13 cellular contexts compared by ENCODE assay signal in the genomic region with DNA sequence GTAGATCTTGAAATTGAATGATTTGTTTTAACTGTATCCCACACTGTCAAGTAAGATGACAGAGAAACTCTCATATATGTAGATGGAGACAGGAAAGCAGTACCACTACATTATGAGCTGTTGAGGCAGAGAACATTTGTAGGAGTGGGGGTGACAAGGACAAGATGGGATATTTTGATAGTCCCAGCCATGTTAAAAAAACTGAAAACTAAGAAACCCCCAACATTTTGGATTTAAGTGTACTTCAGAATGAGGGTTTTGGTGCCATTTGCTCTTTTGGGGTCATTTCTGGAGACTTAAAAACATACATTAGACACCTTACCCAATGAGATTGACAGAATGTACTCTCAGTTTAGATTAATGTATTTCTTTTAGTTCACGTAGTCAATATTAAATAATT.
A peak's percentile ranks its signal among the peaks of the same experiment; 100 is the strongest.
DNase-seq lines count a peak whose midpoint lies in the region; ATAC-seq, FAIRE-seq and TF ChIP-seq lines count a peak whose summit lies in the region.
"Had no signal": no experiment of that assay in that cellular context is flagged by ENCODE, and none has a peak within 500 bp of the region (broad histone marks: within the 10 kb centered on the region; RNA-seq: fewer than 3 reads in every experiment).

No MANE protein-coding gene starts in this region.

- no peak for TF ChIP-seq EP300 in A549 (IDR thresholded peaks at IDR 0.05)

- no peaks in the 10 kb centered on the region for H3K9me3 Mint-ChIP-seq in nephron

- H3K27me3 ChIP-seq in GM23248 (replicated peaks; ENCODE audit: insufficient read depth): no peaks in the 10 kb centered on the region

- H2AFZ ChIP-seq in GM23248: peak overlapping the region; percentile 85

- WGBS in A549 (ENCODE audit: missing lambda C conversion rate): 45% methylated on average over 1 of the region's 1 CpG
- WGBS in GM23248 (ENCODE audit: low coverage in 1 of 2, low lambda C conversion rate in 2 of 2, missing lambda C conversion rate in 2 of 2), 2 experiments: 92 to 93% methylated on average over 1 of the region's 1 CpG

- POLR2A ChIA-PET in A549 (lab: Yijun Ruan, JAX): no interaction called here

- H3K4me2 ChIP-seq in A549 (peak overlapping the region; percentile 89), GM23248 (ENCODE audit: unreplicated experiment) (peak overlapping the region; percentile 90)

- no peak for TF ChIP-seq CTCF in A549 (IDR thresholded peaks at IDR 0.05)
- TF ChIP-seq CTCF in nephron (IDR thresholded peaks at IDR 0.05; ENCODE audit: unreplicated experiment in 3 of 3): no peak

- H3K4me1 Mint-ChIP-seq in nephron: peaks cover 18% of the 10 kb centered on the region

- no peaks in the 10 kb centered on the region for H3K36me3 Mint-ChIP-seq in nephron (ENCODE audit: low read depth)

- H3K4me3 ChIP-seq in A549: no peak overlapping the region
- H3K4me3 ChIP-seq in GM23248: peak overlapping the region; percentile 79

- H3K4me3 Mint-ChIP-seq in nephron: peak overlapping the region; percentile 82 to 93 (median 89)

- no peaks in the 10 kb centered on the region for H3K36me3 ChIP-seq in GM23248 (ENCODE audit: low read depth)

- peaks cover 30% of the 10 kb centered on the region for H3K27me3 Mint-ChIP-seq in nephron (ENCODE audit: low read depth)

- H3F3A ChIP-seq in GM23248 (ENCODE audit: insufficient read depth): peaks cover 13% of the 10 kb centered on the region; the same call in 1 of the 2 replicates

- in situ Hi-C loops in GM23248 (cut with MboI): no loop called here

- TF ChIP-seq POLR2A in A549 (IDR thresholded peaks at IDR 0.05; ENCODE audit: low read length): no peak

- peaks cover 54% of the 10 kb centered on the region for H3K79me2 ChIP-seq in GM23248 (ENCODE audit: insufficient read depth)

- no peaks in the 10 kb centered on the region for H4K20me1 ChIP-seq in GM23248 (ENCODE audit: insufficient read depth)

- DNase-seq in A549 (ENCODE audit: low read depth in 1 of 2, low spot score in 1 of 2) (no peak), GM23248 (no peak), CD1c-positive myeloid dendritic cell (ENCODE audit: extremely low spot score) (no peak), NCI-H2171 treated with DMSO at 0.1 percent for 48 hours (lab: John Stamatoyannopoulos, UW) (no peak)
- DNase-seq: cerebellar nuclear complex; Karpas-422; NCI-H2081; stimulated activated CD4-positive, alpha-beta T cell treated with anti-CD3 and anti-CD28 coated beads, Interleukin-15, amount 100 ng/mL, for 24 hours had no signal

- no peaks in the 10 kb centered on the region for H3K9me3 ChIP-seq in A549
- no peaks in the 10 kb centered on the region for H3K9me3 ChIP-seq in GM23248 (ENCODE audit: low read depth)

- no peak for TF ChIP-seq RAD21 in A549 (conservative IDR thresholded peaks at IDR 0.05 in 1 of 2, IDR thresholded peaks at IDR 0.05 in 1 of 2)

- no peak for FAIRE-seq in A549 (lab: Jason Lieb, UNC)
- FAIRE-seq: keratinocyte had no signal

- H3K9ac ChIP-seq in GM23248: peak overlapping the region; percentile 74

- peak overlapping the region; percentile 75 to 84 (median 80) for H3K27ac Mint-ChIP-seq in nephron

- H3K9me2 ChIP-seq in GM23248 (ENCODE audit: insufficient read depth): no peaks in the 10 kb centered on the region

- CTCF ChIA-PET in A549 (lab: Yijun Ruan, JAX): interaction anchor here (1.1 to 3.8 kb wide), 2 partner anchors 11 to 365 kb away, joined by 3 to 14 read pairs; no protein-coding TSS in a partner anchor

- H3K27ac ChIP-seq in A549 (peak overlapping the region in 1 of 2 experiments; percentile 54; a peak in 1 of 6 replicates), GM23248 (no peak overlapping the region), cingulate gyrus (ENCODE audit: low read depth, low read length) (peak overlapping the region; percentile 3)

- H3K4me1 ChIP-seq in A549 (peaks cover 9% of the 10 kb centered on the region; the same call in 1 of the 3 replicates), GM23248 (ENCODE audit: insufficient read depth) (peaks cover 30% of the 10 kb centered on the region)

- ATAC-seq in A549: no peak
- no peak for ATAC-seq in HG03442 (IDR thresholded peaks at IDR 0.05; ENCODE audit: unreplicated experiment)
- ATAC-seq in HG03108 (IDR thresholded peaks at IDR 0.05; ENCODE audit: unreplicated experiment): no peak

TF ChIP-seq in A549, 52 proteins besides CTCF, POLR2A, EP300 and RAD21:
- no peak for TF ChIP-seq SREBF2 (IDR thresholded peaks at IDR 0.05)
- TF ChIP-seq, protein P1, sequence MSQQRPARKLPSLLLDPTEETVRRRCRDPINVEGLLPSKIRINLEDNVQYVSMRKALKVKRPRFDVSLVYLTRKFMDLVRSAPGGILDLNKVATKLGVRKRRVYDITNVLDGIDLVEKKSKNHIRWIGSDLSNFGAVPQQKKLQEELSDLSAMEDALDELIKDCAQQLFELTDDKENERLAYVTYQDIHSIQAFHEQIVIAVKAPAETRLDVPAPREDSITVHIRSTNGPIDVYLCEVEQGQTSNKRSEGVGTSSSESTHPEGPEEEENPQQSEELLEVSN (IDR thresholded peaks at IDR 0.05; ENCODE audit: borderline replicate concordance, low read depth): no peak
- TF ChIP-seq HOXB5 (CRISPR knock-in tag; IDR thresholded peaks at IDR 0.05): no peak
- no peak for TF ChIP-seq NR3C1 (IDR thresholded peaks at IDR 0.05)
- TF ChIP-seq FOSL2 (IDR thresholded peaks at IDR 0.05): no peak
- no peak for TF ChIP-seq FOSL2 (CRISPR knock-in tag; IDR thresholded peaks at IDR 0.05)
- TF ChIP-seq RARB (CRISPR knock-in tag; IDR thresholded peaks at IDR 0.05): no peak
- no peak for TF ChIP-seq JUN (IDR thresholded peaks at IDR 0.05)
- no peak for TF ChIP-seq HEYL (CRISPR knock-in tag; IDR thresholded peaks at IDR 0.05)
- no peak for TF ChIP-seq KDM5A (IDR thresholded peaks at IDR 0.05)
- no peak for TF ChIP-seq MAFK (IDR thresholded peaks at IDR 0.05; ENCODE audit: partially characterized antibody)
- TF ChIP-seq CEBPB (IDR thresholded peaks at IDR 0.05): no peak
- TF ChIP-seq, protein P2, sequence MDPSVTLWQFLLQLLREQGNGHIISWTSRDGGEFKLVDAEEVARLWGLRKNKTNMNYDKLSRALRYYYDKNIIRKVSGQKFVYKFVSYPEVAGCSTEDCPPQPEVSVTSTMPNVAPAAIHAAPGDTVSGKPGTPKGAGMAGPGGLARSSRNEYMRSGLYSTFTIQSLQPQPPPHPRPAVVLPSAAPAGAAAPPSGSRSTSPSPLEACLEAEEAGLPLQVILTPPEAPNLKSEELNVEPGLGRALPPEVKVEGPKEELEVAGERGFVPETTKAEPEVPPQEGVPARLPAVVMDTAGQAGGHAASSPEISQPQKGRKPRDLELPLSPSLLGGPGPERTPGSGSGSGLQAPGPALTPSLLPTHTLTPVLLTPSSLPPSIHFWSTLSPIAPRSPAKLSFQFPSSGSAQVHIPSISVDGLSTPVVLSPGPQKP (IDR thresholded peaks at IDR 0.05; ENCODE audit: low read depth, low read length): no peak
- TF ChIP-seq RNF2 (IDR thresholded peaks at IDR 0.05; ENCODE audit: borderline replicate concordance, low read depth): no peak
- TF ChIP-seq MAZ (IDR thresholded peaks at IDR 0.05; ENCODE audit: borderline replicate concordance, low read depth, low read length): no peak
- TF ChIP-seq NFE2L2 (conservative IDR thresholded peaks at IDR 0.05; ENCODE audit: low read length): no peak
